ENCODE assay signal across 8 cellular contexts in the genomic region with DNA sequence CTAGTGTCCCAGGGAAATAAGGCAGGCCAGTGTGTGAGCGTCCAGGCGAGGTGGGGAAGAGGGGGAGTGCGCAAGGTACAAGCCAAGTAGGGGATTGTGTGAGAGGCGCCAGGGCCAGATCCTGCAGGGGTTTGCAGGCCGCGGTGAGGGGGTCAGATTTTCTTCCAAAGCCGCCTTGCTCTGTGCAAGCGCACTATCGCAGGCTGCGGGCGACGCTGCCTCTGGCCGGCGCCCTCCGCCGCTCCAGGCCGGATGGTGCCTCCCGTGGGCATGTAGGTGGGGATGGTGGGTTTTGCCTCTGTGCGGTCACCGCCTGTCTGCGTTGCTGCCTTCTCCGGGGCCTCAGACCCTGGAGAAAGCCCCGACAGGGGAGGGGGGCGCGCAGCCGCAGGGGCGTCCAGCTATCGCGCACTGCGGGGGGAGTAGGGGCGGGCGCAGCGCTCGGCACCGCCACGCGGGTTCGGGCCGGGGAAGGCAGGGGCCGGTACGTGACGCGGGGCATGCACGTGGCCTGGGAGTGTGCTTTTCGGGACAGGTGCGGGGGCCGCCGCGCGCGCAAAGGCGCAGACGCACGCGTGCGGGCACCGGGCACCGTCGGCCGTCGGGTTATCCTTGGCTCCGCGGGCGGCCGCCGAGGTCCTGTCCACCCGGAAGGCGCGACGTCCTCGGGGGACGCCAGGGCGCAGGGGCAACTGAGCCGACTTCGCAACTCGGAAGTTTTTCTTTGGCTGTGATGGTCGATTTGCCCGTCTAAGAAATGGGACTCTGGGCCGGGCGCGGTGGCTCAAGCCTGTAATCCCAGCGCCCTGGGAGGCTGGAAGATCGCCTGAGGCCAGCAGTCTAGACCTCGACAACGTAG. TPM values are rescaled to one million over a fixed set of nuclear protein-coding genes. Genes with fewer than 3 reads are reported as not detected.
DNase-seq lines count a peak whose midpoint lies in the region; ATAC-seq, FAIRE-seq and TF ChIP-seq lines count a peak whose summit lies in the region.

No MANE protein-coding gene starts in this region.

- ATAC-seq in GM18511 (IDR thresholded peaks at IDR 0.05; ENCODE audit: unreplicated experiment) (peak; percentile 6), HG03280 (IDR thresholded peaks at IDR 0.05; ENCODE audit: unreplicated experiment) (no peak), GM21423 (IDR thresholded peaks at IDR 0.05; ENCODE audit: unreplicated experiment) (no peak)

- WGBS in SK-N-SH (ENCODE audit: low lambda C conversion rate): 29% methylated on average over 17 of the region's 85 CpGs

- no peaks in the 10 kb centered on the region for H3K9me3 Mint-ChIP-seq in astrocyte (ENCODE audit: unreplicated experiment)

- no peak for TF ChIP-seq RAD21 in SK-N-SH (IDR thresholded peaks at IDR 0.05; ENCODE audit: low read length)

- peaks cover 5% of the 10 kb centered on the region for H3K4me1 Mint-ChIP-seq in astrocyte (ENCODE audit: low read depth, unreplicated experiment)

- H3K4me1 ChIP-seq in SK-N-SH (ENCODE audit: control insufficient read depth in 1 of 2, insufficient read depth in 2 of 2, low read depth in 1 of 2, low read length in 1 of 2) (peaks cover 6 to 21% of the 10 kb centered on the region in 2 experiments; a peak in 2 of 4 replicates), astrocyte (ENCODE audit: insufficient read depth, low read length) (peaks cover 10% of the 10 kb centered on the region)

- POLR2A ChIA-PET in SK-N-SH (lab: Yijun Ruan, JAX): interaction anchor here (0.5 kb wide), 1 partner anchor 136 kb away, joined by 3 read pairs; no protein-coding TSS in a partner anchor

- H3K4me3 ChIP-seq in SK-N-SH (ENCODE audit: low read depth in 2 of 2, low read length in 1 of 2) (peak overlapping the region; percentile 57 to 74), astrocyte (ENCODE audit: insufficient read depth, low read depth, low read length) (peak overlapping the region; percentile 64), skeletal muscle cell (ENCODE audit: low read depth, low read length) (peak overlapping the region; percentile 64)

- H3K9me2 ChIP-seq in SK-N-SH: no peaks in the 10 kb centered on the region

- peak overlapping the region; percentile 96 for H3K27ac Mint-ChIP-seq in astrocyte (ENCODE audit: unreplicated experiment)

- H3K4me3 Mint-ChIP-seq in astrocyte (ENCODE audit: unreplicated experiment): peak overlapping the region; percentile 88

- H4K20me1 ChIP-seq in SK-N-SH (ENCODE audit: insufficient read depth): peaks cover 28% of the 10 kb centered on the region
- peaks cover 29% of the 10 kb centered on the region for H4K20me1 ChIP-seq in astrocyte (ENCODE audit: insufficient read depth, low read length)

- TF ChIP-seq CTCF in SK-N-SH (IDR thresholded peaks at IDR 0.05): no peak
- TF ChIP-seq CTCF in astrocyte (IDR thresholded peaks at IDR 0.05; ENCODE audit: insufficient read depth, low read depth, low read length): no peak

- no peaks in the 10 kb centered on the region for H3F3A ChIP-seq in SK-N-SH (replicated peaks; ENCODE audit: insufficient read depth)

- DNase-seq in SK-N-SH (peak; percentile 72), astrocyte (ENCODE audit: low read depth) (no peak), iPS DF 19.7 (ENCODE audit: low read depth, low spot score) (peak; percentile 20), skeletal muscle cell (ENCODE audit: low read depth) (no peak), NCI-H187 (lab: John Stamatoyannopoulos, UW) (no peak)

- H3K36me3 ChIP-seq in SK-N-SH (replicated peaks in 1 of 2; ENCODE audit: control insufficient read depth in 1 of 2, insufficient read depth in 2 of 2, low read length in 1 of 2): peaks cover 16 to 24% of the 10 kb centered on the region in 2 experiments
- peaks cover 4% of the 10 kb centered on the region for H3K36me3 ChIP-seq in astrocyte (ENCODE audit: insufficient read depth, low read length)

- CTCF ChIA-PET in SK-N-SH (lab: Yijun Ruan, JAX): interaction anchor here (0.6 to 1.8 kb wide), 6 partner anchors 9 to 455 kb away, joined by 3 to 6 read pairs (median 3); no protein-coding TSS in a partner anchor

- H2AFZ ChIP-seq in SK-N-SH (ENCODE audit: low read depth) (peak overlapping the region; percentile 79), astrocyte (ENCODE audit: low read depth, low read length) (peak overlapping the region; percentile 81)

- H3K27me3 ChIP-seq in SK-N-SH (ENCODE audit: insufficient read depth) (no peaks in the 10 kb centered on the region), astrocyte (ENCODE audit: insufficient read depth, low read length) (no peaks in the 10 kb centered on the region)

- H3K4me2 ChIP-seq in SK-N-SH (peak overlapping the region; percentile 86), astrocyte (ENCODE audit: low read length) (peak overlapping the region; percentile 92)

- H3K36me3 Mint-ChIP-seq in astrocyte (ENCODE audit: low read depth, unreplicated experiment): peaks cover 16% of the 10 kb centered on the region

- H3K27ac ChIP-seq in SK-N-SH (ENCODE audit: low read depth in 2 of 2, low read length in 1 of 2) (peak overlapping the region; percentile 80 to 82), astrocyte (ENCODE audit: low read depth, low read length) (peak overlapping the region; percentile 68)

- no peaks in the 10 kb centered on the region for H3K27me3 Mint-ChIP-seq in astrocyte (ENCODE audit: low read depth, unreplicated experiment)

- H3K9ac ChIP-seq in SK-N-SH: peak overlapping the region; percentile 89
- peak overlapping the region; percentile 83 for H3K9ac ChIP-seq in astrocyte (ENCODE audit: low read length)

- peaks cover 38% of the 10 kb centered on the region for H3K79me2 ChIP-seq in SK-N-SH (ENCODE audit: insufficient read depth)
- peaks cover 38% of the 10 kb centered on the region for H3K79me2 ChIP-seq in astrocyte (ENCODE audit: insufficient read depth, low read length)

- H3K9me3 ChIP-seq in SK-N-SH (no peaks in the 10 kb centered on the region), astrocyte (ENCODE audit: insufficient read depth, low read depth, low read length) (no peaks in the 10 kb centered on the region)

- no peak for FAIRE-seq in astrocyte (lab: Jason Lieb, UNC)

- no peak for TF ChIP-seq EP300 in SK-N-SH (IDR thresholded peaks at IDR 0.05; ENCODE audit: borderline replicate concordance in 1 of 2, low read depth in 1 of 2, low read length in 1 of 2)

TF ChIP-seq in SK-N-SH, 30 proteins besides CTCF, POLR2A, EP300 and RAD21 (continues in another document):
- TF ChIP-seq JUND (IDR thresholded peaks at IDR 0.05) (no peak), MXI1 (IDR thresholded peaks at IDR 0.05; ENCODE audit: low read depth, low read length) (no peak; the same call in 1 of the 2 replicates), POLR2AphosphoS5 (IDR thresholded peaks at IDR 0.05; ENCODE audit: low read depth, low read length) (no peak), GABPA (IDR thresholded peaks at IDR 0.05; ENCODE audit: low read depth) (no peak), RXRA (IDR thresholded peaks at IDR 0.05; ENCODE audit: borderline replicate concordance, low read depth) (no peak), CHD2 (IDR thresholded peaks at IDR 0.05; ENCODE audit: low read length, partially characterized antibody) (no peak), FOSL2 (IDR thresholded peaks at IDR 0.05; ENCODE audit: borderline replicate concordance, low read depth) (no peak), RCOR1 (IDR thresholded peaks at IDR 0.05; ENCODE audit: low read length) (no peak), TAF1 (IDR thresholded peaks at IDR 0.05; ENCODE audit: borderline replicate concordance, low read depth, low read length) (no peak), NRF1 (IDR thresholded peaks at IDR 0.05; ENCODE audit: low read depth, low read length) (0 out of 2 replicates have a peak, but pooled peaks have one; percentile 11), ELF1 (IDR thresholded peaks at IDR 0.05) (no peak), YY1 (IDR thresholded peaks at IDR 0.05; ENCODE audit: low read depth) (no peak)
- TF ChIP-seq, protein P1, sequence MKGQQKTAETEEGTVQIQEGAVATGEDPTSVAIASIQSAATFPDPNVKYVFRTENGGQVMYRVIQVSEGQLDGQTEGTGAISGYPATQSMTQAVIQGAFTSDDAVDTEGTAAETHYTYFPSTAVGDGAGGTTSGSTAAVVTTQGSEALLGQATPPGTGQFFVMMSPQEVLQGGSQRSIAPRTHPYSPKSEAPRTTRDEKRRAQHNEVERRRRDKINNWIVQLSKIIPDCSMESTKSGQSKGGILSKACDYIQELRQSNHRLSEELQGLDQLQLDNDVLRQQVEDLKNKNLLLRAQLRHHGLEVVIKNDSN (IDR thresholded peaks at IDR 0.05; ENCODE audit: borderline replicate concordance, low read depth): no peak
- TF ChIP-seq, protein P2, sequence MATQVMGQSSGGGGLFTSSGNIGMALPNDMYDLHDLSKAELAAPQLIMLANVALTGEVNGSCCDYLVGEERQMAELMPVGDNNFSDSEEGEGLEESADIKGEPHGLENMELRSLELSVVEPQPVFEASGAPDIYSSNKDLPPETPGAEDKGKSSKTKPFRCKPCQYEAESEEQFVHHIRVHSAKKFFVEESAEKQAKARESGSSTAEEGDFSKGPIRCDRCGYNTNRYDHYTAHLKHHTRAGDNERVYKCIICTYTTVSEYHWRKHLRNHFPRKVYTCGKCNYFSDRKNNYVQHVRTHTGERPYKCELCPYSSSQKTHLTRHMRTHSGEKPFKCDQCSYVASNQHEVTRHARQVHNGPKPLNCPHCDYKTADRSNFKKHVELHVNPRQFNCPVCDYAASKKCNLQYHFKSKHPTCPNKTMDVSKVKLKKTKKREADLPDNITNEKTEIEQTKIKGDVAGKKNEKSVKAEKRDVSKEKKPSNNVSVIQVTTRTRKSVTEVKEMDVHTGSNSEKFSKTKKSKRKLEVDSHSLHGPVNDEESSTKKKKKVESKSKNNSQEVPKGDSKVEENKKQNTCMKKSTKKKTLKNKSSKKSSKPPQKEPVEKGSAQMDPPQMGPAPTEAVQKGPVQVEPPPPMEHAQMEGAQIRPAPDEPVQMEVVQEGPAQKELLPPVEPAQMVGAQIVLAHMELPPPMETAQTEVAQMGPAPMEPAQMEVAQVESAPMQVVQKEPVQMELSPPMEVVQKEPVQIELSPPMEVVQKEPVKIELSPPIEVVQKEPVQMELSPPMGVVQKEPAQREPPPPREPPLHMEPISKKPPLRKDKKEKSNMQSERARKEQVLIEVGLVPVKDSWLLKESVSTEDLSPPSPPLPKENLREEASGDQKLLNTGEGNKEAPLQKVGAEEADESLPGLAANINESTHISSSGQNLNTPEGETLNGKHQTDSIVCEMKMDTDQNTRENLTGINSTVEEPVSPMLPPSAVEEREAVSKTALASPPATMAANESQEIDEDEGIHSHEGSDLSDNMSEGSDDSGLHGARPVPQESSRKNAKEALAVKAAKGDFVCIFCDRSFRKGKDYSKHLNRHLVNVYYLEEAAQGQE (IDR thresholded peaks at IDR 0.05; ENCODE audit: low read depth, low read length): no peak

RNA-seq across cellular contexts. Expression of a gene that starts 1.1 kb away (rescaled TPM):
- 7.0 and 8.6 TPM in 2 replicates for polyA plus RNA-seq in SK-N-SH (2012; rRNA removed)
- polyA plus RNA-seq in SK-N-SH (2012; cell fraction: cytosol; rRNA removed): 9.4 and 11.4 TPM in 2 replicates
- 10.2 and 13.8 TPM in 2 replicates for polyA plus RNA-seq in SK-N-SH (2012; cell fraction: nucleus; rRNA removed)
- total RNA-seq in astrocyte: 97.7 and 99.5 TPM in 2 replicates

Comparison
In these comparisons a context has a peak if more than half of its experiments do, and no peak if none do; other contexts are left out.
1. DNase-seq: peak in SK-N-SH (single experiment) and iPS DF 19.7 (single experiment); none in astrocyte (single experiment), skeletal muscle cell (single experiment) and NCI-H187 (0 of 2).
2. Peak in every context shown above with its lines, with median percentiles within 50 percentile points of each other: H3K4me3 ChIP-seq.